In genomic region chr9:21689851-21690250, GRCh38 we compare ENCODE assay signal across 1 cellular context.
TF ChIP-seq lines count a peak whose summit lies in the region.

No MANE protein-coding gene starts in this region.

TF ChIP-seq in endothelial cell of umbilical vein, 7 proteins besides CTCF, POLR2A, EP300 and RAD21:
- TF ChIP-seq MAX (IDR thresholded peaks at IDR 0.05; ENCODE audit: insufficient read depth, insufficient read length) (no peak), MYC (IDR thresholded peaks at IDR 0.05; ENCODE audit: low read depth, low read length) (no peak), EZH2 (IDR thresholded peaks at IDR 0.05; ENCODE audit: borderline replicate concordance, low read depth, low read length, severe bottlenecking) (no peak), POLR2AphosphoS5 (IDR thresholded peaks at IDR 0.05; ENCODE audit: insufficient read depth, low read depth, low read length) (no peak), JUN (IDR thresholded peaks at IDR 0.05; ENCODE audit: borderline replicate concordance, insufficient read depth, insufficient read length, low read depth) (no peak), FOS (IDR thresholded peaks at IDR 0.05; ENCODE audit: borderline replicate concordance, insufficient read depth, low read length) (no peak), GATA2 (IDR thresholded peaks at IDR 0.05; ENCODE audit: insufficient read depth, insufficient read length, low read depth, low read length) (no peak)
